In the genomic region with DNA sequence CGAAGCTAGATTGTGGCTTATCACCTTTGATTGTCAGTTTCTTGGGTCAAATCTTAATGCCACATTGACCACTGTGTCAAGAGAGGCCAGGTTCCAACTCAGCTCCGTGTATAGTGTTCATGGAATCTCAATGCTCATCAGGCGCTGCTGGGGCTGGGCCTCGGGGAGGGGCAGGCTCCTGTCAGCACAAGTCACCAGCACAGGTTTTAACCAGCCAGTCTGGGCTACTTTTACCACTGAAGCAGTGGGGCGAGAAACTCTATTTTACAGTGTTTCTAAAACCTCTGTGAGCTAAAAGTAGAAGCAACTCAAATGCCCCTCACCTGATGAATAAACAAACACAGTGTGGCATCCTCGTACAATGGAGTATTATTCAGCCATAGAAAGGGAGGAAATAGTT, we compare ENCODE assay signal across 18 cellular contexts.
A peak's percentile ranks its signal among the peaks of the same experiment; 100 is the strongest.
DNase-seq lines count a peak whose midpoint lies in the region; ATAC-seq and TF ChIP-seq lines count a peak whose summit lies in the region.
"Had no signal": no experiment of that assay in that cellular context is flagged by ENCODE, and none has a peak within 500 bp of the region (broad histone marks: within the 10 kb centered on the region; RNA-seq: fewer than 3 reads in every experiment).

No MANE protein-coding gene starts in this region.

- H2BK12ac ChIP-seq in mesenchymal stem cell (ENCODE audit: low read length in 2 of 2), result no peak overlapping the region

- TF ChIP-seq POLR2A in breast epithelium (IDR thresholded peaks at IDR 0.05), result no peak

- no peaks in the 10 kb centered on the region for H3K9me3 Mint-ChIP-seq in MCF 10A (ENCODE audit: unreplicated experiment)
- H3K9me3 Mint-ChIP-seq: CD4-positive, alpha-beta memory T cell had no signal

- intact Hi-C loops in MCF 10A (cut with micrococcal nuclease), result loop anchor here (10.0 kb wide), 1 partner anchor 464 kb away; no protein-coding TSS in a partner anchor
- intact Hi-C loops in breast epithelium (cut with DNase I; ENCODE audit: low total_unique reads), result no loop called here
- intact Hi-C loops in posterior vena cava (cut with DNase I), result no loop called here

- H3K36me3 ChIP-seq in breast epithelium (no peaks in the 10 kb centered on the region), mesenchymal stem cell (ENCODE audit: control insufficient read depth in 1 of 2, insufficient read depth in 2 of 2, low read depth in 1 of 2, low read length in 2 of 2) (no peaks in the 10 kb centered on the region)
- H3K36me3 ChIP-seq: BE2C had no signal

- peaks cover 38% of the 10 kb centered on the region for H3K4me1 Mint-ChIP-seq in MCF 10A (ENCODE audit: insufficient read depth, unreplicated experiment)

- H3K4me3 ChIP-seq in breast epithelium (no peak overlapping the region), epithelial cell of esophagus (ENCODE audit: low read length) (no peak overlapping the region), mesenchymal stem cell (ENCODE audit: insufficient read depth in 1 of 2, low read depth in 1 of 2, low read length in 2 of 2) (no peak overlapping the region)
- H3K4me3 ChIP-seq: K562 had no signal

- TF ChIP-seq CTCF in MCF 10A (IDR thresholded peaks at IDR 0.05; ENCODE audit: unreplicated experiment) (no peak), breast epithelium (IDR thresholded peaks at IDR 0.05) (no peak), epithelial cell of esophagus (IDR thresholded peaks at IDR 0.05; ENCODE audit: insufficient read depth, low read depth, low read length, missing control alignments) (no peak)

- H3K9me3 ChIP-seq in breast epithelium, result no peaks in the 10 kb centered on the region
- H3K9me3 ChIP-seq in mesenchymal stem cell (ENCODE audit: control insufficient read depth, low read length), result no peaks in the 10 kb centered on the region
- H3K9me3 ChIP-seq: BE2C had no signal

- no peak overlapping the region for H3K14ac ChIP-seq in mesenchymal stem cell (ENCODE audit: low read length in 2 of 2)

- no peaks in the 10 kb centered on the region for H3K27me3 Mint-ChIP-seq in MCF 10A (ENCODE audit: insufficient read depth, unreplicated experiment)
- H3K27me3 Mint-ChIP-seq: CD4-positive, alpha-beta memory T cell had no signal

- peak; percentile 47 for DNase-seq in MCF 10A (ENCODE audit: unreplicated experiment)
- DNase-seq in breast epithelium (ENCODE audit: low spot score in 2 of 2), result no peak
- DNase-seq in epithelial cell of esophagus (ENCODE audit: low read depth), result peak; percentile 89
- DNase-seq in mesenchymal stem cell, result no peak
- DNase-seq in posterior vena cava (ENCODE audit: low spot score), result no peak
- DNase-seq in nucleus accumbens (lab: John Stamatoyannopoulos, UW), result no peak
- DNase-seq: 8988T; BE2C; CD4-positive, alpha-beta memory T cell; NCI-H1048; NCI-H1436 treated with DMSO at 0.1 percent for 48 hours; NCI-H2029 treated with DMSO at 0.1 percent for 48 hours; NCI-H510A; NCI-H774; SHP77 treated with DMSO at 0.1 percent for 48 hours had no signal

- BruUV-seq in MCF 10A (replicated peaks; lab: Mats Ljungman, UMichigan), result no TSS peak

- H3K4me3 Mint-ChIP-seq in MCF 10A (ENCODE audit: unreplicated experiment), result no peak overlapping the region
- H3K4me3 Mint-ChIP-seq: CD4-positive, alpha-beta memory T cell had no signal

- H3K4ac ChIP-seq in mesenchymal stem cell (ENCODE audit: low read depth in 1 of 2, low read length in 2 of 2), result no peak overlapping the region

- no peaks in the 10 kb centered on the region for H3K4me1 ChIP-seq in breast epithelium
- H3K4me1 ChIP-seq in mesenchymal stem cell (ENCODE audit: control insufficient read depth, insufficient read depth, low read depth, low read length), result peaks cover 7% of the 10 kb centered on the region
- H3K4me1 ChIP-seq: BE2C had no signal

- H4K8ac ChIP-seq in mesenchymal stem cell (ENCODE audit: low read length), result no peak overlapping the region

- no peaks in the 10 kb centered on the region for H3K79me1 ChIP-seq in mesenchymal stem cell (replicated peaks; ENCODE audit: low read length, poor library complexity, severe bottlenecking)

- no peak overlapping the region for H2BK120ac ChIP-seq in mesenchymal stem cell (ENCODE audit: low read depth, low read length)

- no peaks in the 10 kb centered on the region for H3K27me3 ChIP-seq in breast epithelium
- no peaks in the 10 kb centered on the region for H3K27me3 ChIP-seq in mesenchymal stem cell (ENCODE audit: control insufficient read depth in 1 of 2, insufficient read depth in 1 of 2, low read length in 2 of 2)
- H3K27me3 ChIP-seq: BE2C had no signal

- no peak overlapping the region for H2BK5ac ChIP-seq in mesenchymal stem cell (ENCODE audit: low read depth, low read length, poor library complexity, severe bottlenecking)

- H3K4me2 ChIP-seq in mesenchymal stem cell (ENCODE audit: low read length, poor library complexity, severe bottlenecking), result no peak overlapping the region

- no peak overlapping the region for H3K23ac ChIP-seq in mesenchymal stem cell (ENCODE audit: low read length in 2 of 2)

- H4K91ac ChIP-seq in mesenchymal stem cell (ENCODE audit: low read length), result no peak overlapping the region

- peak overlapping the region; percentile 59 for H2AK5ac ChIP-seq in mesenchymal stem cell (ENCODE audit: low read length, severe bottlenecking)

- H3K27ac ChIP-seq in breast epithelium, result no peak overlapping the region
- H3K27ac ChIP-seq in mesenchymal stem cell (ENCODE audit: low read length, poor library complexity, severe bottlenecking), result peak overlapping the region; percentile 30

- no peak overlapping the region for H3K9ac ChIP-seq in mesenchymal stem cell (ENCODE audit: low read length)

- H3K27ac Mint-ChIP-seq in MCF 10A (ENCODE audit: low read depth, unreplicated experiment), result peak overlapping the region; percentile 60

- peaks cover 6% of the 10 kb centered on the region for H3K36me3 Mint-ChIP-seq in MCF 10A (ENCODE audit: insufficient read depth, unreplicated experiment)
- H3K36me3 Mint-ChIP-seq: CD4-positive, alpha-beta memory T cell had no signal

- CTCF ChIA-PET in MCF 10A (lab: Yijun Ruan, JAX), result no interaction called here

- ATAC-seq in GM18511 (IDR thresholded peaks at IDR 0.05; ENCODE audit: unreplicated experiment) (no peak), HG02973 (IDR thresholded peaks at IDR 0.05; ENCODE audit: unreplicated experiment) (no peak)
- ATAC-seq: K562 had no signal

- no peak overlapping the region for H3K18ac ChIP-seq in mesenchymal stem cell (ENCODE audit: low read depth in 1 of 2, low read length in 2 of 2)

- POLR2A ChIA-PET in MCF 10A (lab: Yijun Ruan, JAX), result interaction anchor here (0.6 to 1.2 kb wide), 4 partner anchors 9 to 814 kb away, joined by 3 to 4 read pairs (median 4); no protein-coding TSS in a partner anchor

- H2BK15ac ChIP-seq in mesenchymal stem cell (ENCODE audit: low read depth, poor library complexity, severe bottlenecking), result no peak overlapping the region

- no peak overlapping the region for H2AFZ ChIP-seq in mesenchymal stem cell (ENCODE audit: low read depth, low read length)

- WGBS in mesenchymal stem cell, result 92% methylated on average over 6 of the region's 6 CpGs

Comparison
In these comparisons a context has a peak if more than half of its experiments do, and no peak if none do; other contexts are left out.
1. DNase-seq: peak in MCF 10A (single experiment) and epithelial cell of esophagus (single experiment); none in breast epithelium (0 of 2), mesenchymal stem cell (single experiment), posterior vena cava (single experiment) and nucleus accumbens (0 of 56).